Comparison of ENCODE assay signal across 21 cellular contexts in genomic region chr18:70069381-70069780, GRCh38.
DNase-seq lines count a peak whose midpoint lies in the region; ATAC-seq, FAIRE-seq and TF ChIP-seq lines count a peak whose summit lies in the region.
"Had no signal": no experiment of that assay in that cellular context is flagged by ENCODE, and none has a peak within 500 bp of the region (broad histone marks: within the 10 kb centered on the region; RNA-seq: fewer than 3 reads in every experiment).

No MANE protein-coding gene starts in this region.

- H3K27ac ChIP-seq in HepG2 (ENCODE audit: extremely low read length, insufficient read depth, low read length) (no peak overlapping the region), right lobe of liver (no peak overlapping the region), A549 (no peak overlapping the region), K562 (ENCODE audit: extremely low read depth, low read depth, low read length) (no peak overlapping the region), smooth muscle cell (ENCODE audit: low read depth) (peak overlapping the region; percentile 54), mammary epithelial cell (ENCODE audit: insufficient read depth, low read depth, low read length) (no peak overlapping the region)
- H3K27ac ChIP-seq: 22Rv1, BLaER1 had no signal

- CTCF ChIA-PET in HepG2 (lab: Yijun Ruan, JAX; ENCODE audit: low intra/inter-chr PET ratio, low total read pairs) (no interaction called here), A549 (lab: Yijun Ruan, JAX) (no interaction called here), K562 (lab: Yijun Ruan, JAX; ENCODE audit: low intra/inter-chr PET ratio) (no interaction called here), mammary epithelial cell (lab: Charles Lee; ENCODE audit: low non-redundant PET) (no interaction called here)

- TF ChIP-seq CTCF in HepG2 (CRISPR knock-in tag; IDR thresholded peaks at IDR 0.05) (no peak), right lobe of liver (IDR thresholded peaks at IDR 0.05) (no peak), A549 (IDR thresholded peaks at IDR 0.05) (no peak), K562 (IDR thresholded peaks at IDR 0.05 in 2 of 3, conservative IDR thresholded peaks at IDR 0.05 in 1 of 3; ENCODE audit: insufficient read depth in 2 of 3, low read depth in 1 of 3, low read length in 3 of 3) (no peak), smooth muscle cell (IDR thresholded peaks at IDR 0.05; ENCODE audit: borderline replicate concordance, insufficient read depth, poor library complexity, severe bottlenecking) (no peak), mammary epithelial cell (conservative IDR thresholded peaks at IDR 0.05 in 1 of 2, IDR thresholded peaks at IDR 0.05 in 1 of 2; ENCODE audit: extremely low read depth in 1 of 2, insufficient read depth in 1 of 2, low read depth in 1 of 2, low read length in 2 of 2) (no peak)

- peaks cover 0 to 9% of the 10 kb centered on the region in 2 experiments; a peak in 2 of 5 replicates for H3K36me3 ChIP-seq in HepG2 (replicated peaks in 1 of 2; ENCODE audit: control insufficient read depth in 1 of 2, insufficient read depth in 2 of 2, low read length in 2 of 2)
- H3K36me3 ChIP-seq in right lobe of liver, result no peaks in the 10 kb centered on the region
- H3K36me3 ChIP-seq in K562 (ENCODE audit: control insufficient read depth, insufficient read depth, low read length), result peaks cover 2% of the 10 kb centered on the region; the same call in 1 of the 3 replicates
- no peaks in the 10 kb centered on the region for H3K36me3 ChIP-seq in smooth muscle cell (ENCODE audit: low read depth)
- peaks cover 7% of the 10 kb centered on the region for H3K36me3 ChIP-seq in mammary epithelial cell (ENCODE audit: insufficient read depth, low read length)
- H3K36me3 ChIP-seq: BE2C had no signal

- POLR2A ChIA-PET in HepG2 (lab: Yijun Ruan, JAX), result no interaction called here
- POLR2A ChIA-PET in A549 (lab: Yijun Ruan, JAX), result no interaction called here
- POLR2A ChIA-PET in K562 (lab: Yijun Ruan, JAX), result interaction anchor here (2.2 kb wide), 1 partner anchor 10 kb away, joined by 7 read pairs; no protein-coding TSS in a partner anchor

- in situ Hi-C loops in HepG2 (cut with HindIII; ENCODE audit: extremely low pct_ligation_motif_present, low pct_unique_long_range_greater_than_20kb), result no loop called here
- in situ Hi-C loops in K562 (cut with MboI), result no loop called here
- in situ Hi-C loops in mammary epithelial cell (cut with MboI; ENCODE audit: low sequenced_read_pairs in 2 of 2), result no loop called here

- H3K4me2 ChIP-seq in HepG2 (ENCODE audit: low read depth, low read length), result no peak overlapping the region
- no peak overlapping the region for H3K4me2 ChIP-seq in A549
- H3K4me2 ChIP-seq in K562 (ENCODE audit: insufficient read depth, low read length), result no peak overlapping the region
- H3K4me2 ChIP-seq in smooth muscle cell, result no peak overlapping the region
- H3K4me2 ChIP-seq in mammary epithelial cell (ENCODE audit: insufficient read depth, low read depth, low read length), result no peak overlapping the region
- H3K4me2 ChIP-seq: BLaER1 had no signal

- no peak overlapping the region for H3K9ac ChIP-seq in HepG2 (ENCODE audit: insufficient read depth, low read depth, low read length)
- H3K9ac ChIP-seq in K562 (ENCODE audit: insufficient read depth in 1 of 2, low read depth in 2 of 2, low read length in 2 of 2), result no peak overlapping the region
- H3K9ac ChIP-seq in smooth muscle cell (ENCODE audit: low read depth), result no peak overlapping the region
- no peak overlapping the region for H3K9ac ChIP-seq in mammary epithelial cell (ENCODE audit: insufficient read depth, low read length)
- H3K9ac ChIP-seq: BLaER1 had no signal

- H2AFZ ChIP-seq in HepG2 (ENCODE audit: low read length), result no peak overlapping the region
- no peak overlapping the region for H2AFZ ChIP-seq in K562 (ENCODE audit: low read depth, low read length)
- H2AFZ ChIP-seq in smooth muscle cell (ENCODE audit: low read depth), result no peak overlapping the region
- H2AFZ ChIP-seq in mammary epithelial cell (ENCODE audit: low read depth, low read length), result no peak overlapping the region

- H3K9me3 ChIP-seq in HepG2 (ENCODE audit: low read length), result no peaks in the 10 kb centered on the region
- H3K9me3 ChIP-seq in right lobe of liver, result no peaks in the 10 kb centered on the region
- no peaks in the 10 kb centered on the region for H3K9me3 ChIP-seq in A549
- H3K9me3 ChIP-seq in K562 (replicated peaks; ENCODE audit: control insufficient read depth, insufficient read depth, low read depth, low read length), result no peaks in the 10 kb centered on the region
- H3K9me3 ChIP-seq in smooth muscle cell (replicated peaks; ENCODE audit: low read depth), result no peaks in the 10 kb centered on the region
- H3K9me3 ChIP-seq in mammary epithelial cell (replicated peaks; ENCODE audit: insufficient read depth, low read length), result no peaks in the 10 kb centered on the region
- H3K9me3 ChIP-seq: BE2C, BLaER1 had no signal

- TF ChIP-seq RAD21 in HepG2 (CRISPR knock-in tag; IDR thresholded peaks at IDR 0.05) (no peak), A549 (conservative IDR thresholded peaks at IDR 0.05 in 1 of 2, IDR thresholded peaks at IDR 0.05 in 1 of 2) (no peak), K562 (CRISPR knock-in tag; conservative IDR thresholded peaks at IDR 0.05 in 1 of 2, IDR thresholded peaks at IDR 0.05 in 1 of 2) (no peak)

- DNase-seq in HepG2 (ENCODE audit: low spot score), result no peak
- no peak for DNase-seq in right lobe of liver
- no peak for DNase-seq in A549 (ENCODE audit: low read depth in 1 of 2, low spot score in 1 of 2)
- DNase-seq in K562 (ENCODE audit: extremely low read depth in 1 of 4, low spot score in 3 of 4), result no peak
- DNase-seq in smooth muscle cell (lab: John Stamatoyannopoulos, UW; ENCODE audit: unreplicated experiment), result no peak
- no peak for DNase-seq in mammary epithelial cell
- no peak for DNase-seq in GF-D8 (lab: John Stamatoyannopoulos, UW)
- DNase-seq: ACHN; BE2C; C1 segment of cervical spinal cord; CD4-positive, alpha-beta memory T cell; CD4-positive, CD25-positive, alpha-beta regulatory T cell; CD8-positive, alpha-beta memory T cell; COR-L47; DMS79 treated with DMSO at 0.1 percent for 48 hours had no signal

- ATAC-seq in HepG2, result no peak
- no peak for ATAC-seq in right lobe of liver
- no peak for ATAC-seq in A549
- no peak for ATAC-seq in K562

- BruUV-seq in HepG2 (replicated peaks; lab: Mats Ljungman, UMichigan), result no TSS peak
- no TSS peak for BruUV-seq in K562 (replicated peaks; lab: Mats Ljungman, UMichigan)
- no TSS peak for BruUV-seq in mammary epithelial cell (replicated peaks; lab: Mats Ljungman, UMichigan)

- no peaks in the 10 kb centered on the region for H4K20me1 ChIP-seq in HepG2 (ENCODE audit: insufficient read depth, low read length)
- H4K20me1 ChIP-seq in K562 (replicated peaks; ENCODE audit: control insufficient read depth, insufficient read depth, low read length), result no peaks in the 10 kb centered on the region
- H4K20me1 ChIP-seq in smooth muscle cell (ENCODE audit: low read depth), result no peaks in the 10 kb centered on the region
- no peaks in the 10 kb centered on the region for H4K20me1 ChIP-seq in mammary epithelial cell (ENCODE audit: insufficient read depth, low read length)
- H4K20me1 ChIP-seq: BLaER1 had no signal

- no peak for TF ChIP-seq EP300 in HepG2 (IDR thresholded peaks at IDR 0.05; ENCODE audit: low read depth in 2 of 2, low read length in 2 of 2)
- no peak for TF ChIP-seq EP300 in HepG2 (CRISPR knock-in tag; IDR thresholded peaks at IDR 0.05; ENCODE audit: borderline replicate concordance)
- no peak for TF ChIP-seq EP300 in A549 (IDR thresholded peaks at IDR 0.05)
- no peak for TF ChIP-seq EP300 in K562 (IDR thresholded peaks at IDR 0.05; ENCODE audit: low read length)

- FAIRE-seq in HepG2 (lab: Jason Lieb, UNC) (no peak), A549 (lab: Jason Lieb, UNC) (no peak), K562 (lab: Jason Lieb, UNC) (no peak)
- FAIRE-seq: G401.6, GM12878, GM12892, GM18507 had no signal

- no peaks in the 10 kb centered on the region for H3K9me1 ChIP-seq in K562 (ENCODE audit: control insufficient read depth, insufficient read depth, low read length)

- H3K27me3 ChIP-seq in HepG2 (ENCODE audit: control insufficient read depth in 1 of 2, insufficient read depth in 2 of 2, low read length in 2 of 2), result no peaks in the 10 kb centered on the region
- H3K27me3 ChIP-seq in right lobe of liver, result no peaks in the 10 kb centered on the region
- H3K27me3 ChIP-seq in K562 (ENCODE audit: control insufficient read depth in 2 of 2, insufficient read depth in 2 of 2, low read length in 2 of 2), result no peaks in the 10 kb centered on the region
- H3K27me3 ChIP-seq in smooth muscle cell (ENCODE audit: low read depth), result no peaks in the 10 kb centered on the region
- H3K27me3 ChIP-seq in mammary epithelial cell (ENCODE audit: insufficient read depth, low read length), result no peaks in the 10 kb centered on the region
- H3K27me3 ChIP-seq: BE2C, BLaER1 had no signal

- dilution Hi-C loops in mammary epithelial cell (cut with HindIII; ENCODE audit: low sequenced_read_pairs), result no loop called here

- H3K4me3 ChIP-seq in HepG2 (replicated peaks in 1 of 3; ENCODE audit: insufficient read depth in 1 of 3, low read depth in 2 of 3, low read length in 3 of 3) (no peak overlapping the region), right lobe of liver (no peak overlapping the region), A549 (no peak overlapping the region), K562 (no peak overlapping the region), smooth muscle cell (no peak overlapping the region), mammary epithelial cell (replicated peaks in 1 of 3; ENCODE audit: insufficient read depth in 1 of 3, low read depth in 2 of 3, low read length in 3 of 3) (no peak overlapping the region)
- H3K4me3 ChIP-seq: BLaER1, GM12878 had no signal

- H3K4me1 ChIP-seq in HepG2 (ENCODE audit: insufficient read depth, low read length) (no peaks in the 10 kb centered on the region), right lobe of liver (no peaks in the 10 kb centered on the region), A549 (no peaks in the 10 kb centered on the region), K562 (replicated peaks in 1 of 2; ENCODE audit: control insufficient read depth in 2 of 2, insufficient read depth in 2 of 2, low read length in 2 of 2) (no peaks in the 10 kb centered on the region), smooth muscle cell (ENCODE audit: low read depth) (no peaks in the 10 kb centered on the region), mammary epithelial cell (ENCODE audit: insufficient read depth, low read length) (no peaks in the 10 kb centered on the region)
- H3K4me1 ChIP-seq: BE2C, BLaER1 had no signal

- no peaks in the 10 kb centered on the region for H3F3A ChIP-seq in smooth muscle cell (ENCODE audit: low read depth)

- H3K79me2 ChIP-seq in HepG2 (ENCODE audit: insufficient read depth, low read length) (no peaks in the 10 kb centered on the region), K562 (ENCODE audit: control insufficient read depth, insufficient read depth, low read length) (no peaks in the 10 kb centered on the region), smooth muscle cell (ENCODE audit: low read depth) (no peaks in the 10 kb centered on the region), mammary epithelial cell (ENCODE audit: insufficient read depth, low read length) (no peaks in the 10 kb centered on the region)

- intact Hi-C loops in HepG2 (cut with micrococcal nuclease; ENCODE audit: unreplicated experiment), result no loop called here
- intact Hi-C loops in right lobe of liver (cut with DNase I), result no loop called here
- intact Hi-C loops in K562 (cut with micrococcal nuclease), result no loop called here
- intact Hi-C loops in mammary epithelial cell (cut with micrococcal nuclease), result no loop called here

- TF ChIP-seq POLR2A in HepG2 (IDR thresholded peaks at IDR 0.05; ENCODE audit: insufficient read depth in 1 of 2, low read depth in 2 of 2, low read length in 2 of 2) (no peak), right lobe of liver (IDR thresholded peaks at IDR 0.05) (no peak), A549 (IDR thresholded peaks at IDR 0.05; ENCODE audit: low read length) (no peak), K562 (conservative IDR thresholded peaks at IDR 0.05) (no peak)

Comparison
In these comparisons a context has a peak if more than half of its experiments do, and no peak if none do; other contexts are left out.
1. Of the 241 proteins assayed by ChIP-seq in both HepG2 and K562: peak only in HepG2: MAFF and MAFK; only in K562: MAFG; in both: none; in neither: 238.